Comparison of ENCODE assay signal across 2 cellular contexts in genomic region chr5:1016036-1016435, GRCh38.
TF ChIP-seq lines count a peak whose summit lies in the region.

No MANE protein-coding gene starts in this region.

TF ChIP-seq in liver, 16 proteins besides CTCF, POLR2A, EP300 and RAD21 (continued from another document):
- TF ChIP-seq ATF3 (IDR thresholded peaks at IDR 0.05) (no peak), HNF4A (conservative IDR thresholded peaks at IDR 0.05) (peak in 1 of 2 donors; percentile 15), RXRA (IDR thresholded peaks at IDR 0.05) (no peak), MAX (IDR thresholded peaks at IDR 0.05) (no peak), REST (IDR thresholded peaks at IDR 0.05) (no peak), FOXA2 (IDR thresholded peaks at IDR 0.05) (no peak), YY1 (IDR thresholded peaks at IDR 0.05) (peak; percentile 67), HNF4G (IDR thresholded peaks at IDR 0.05) (no peak), SP1 (IDR thresholded peaks at IDR 0.05) (no peak), FOXA1 (IDR thresholded peaks at IDR 0.05) (no peak), ZBTB33 (IDR thresholded peaks at IDR 0.05) (no peak), JUND (IDR thresholded peaks at IDR 0.05) (no peak)

TF ChIP-seq in HepG2, 621 proteins besides CTCF, POLR2A, EP300 and RAD21 (continued from another document):
- TF ChIP-seq ZUFSP (CRISPR knock-in tag; IDR thresholded peaks at IDR 0.05; ENCODE audit: borderline replicate concordance) (no peak), KLF12 (CRISPR knock-in tag; IDR thresholded peaks at IDR 0.05; ENCODE audit: borderline replicate concordance) (no peak), FLYWCH1 (CRISPR knock-in tag; IDR thresholded peaks at IDR 0.05) (no peak), SIX1 (CRISPR knock-in tag; IDR thresholded peaks at IDR 0.05; ENCODE audit: borderline replicate concordance) (no peak), TP53 (CRISPR knock-in tag; conservative IDR thresholded peaks at IDR 0.05) (no peak), DMAP1 (CRISPR knock-in tag; IDR thresholded peaks at IDR 0.05) (no peak), ZBTB7A (CRISPR knock-in tag; IDR thresholded peaks at IDR 0.05) (no peak), ZNF850 (CRISPR knock-in tag; conservative IDR thresholded peaks at IDR 0.05) (no peak), ZNF33A (CRISPR knock-in tag; IDR thresholded peaks at IDR 0.05; ENCODE audit: borderline replicate concordance) (no peak)
